10 cellular contexts compared by ENCODE assay signal in the genomic region with DNA sequence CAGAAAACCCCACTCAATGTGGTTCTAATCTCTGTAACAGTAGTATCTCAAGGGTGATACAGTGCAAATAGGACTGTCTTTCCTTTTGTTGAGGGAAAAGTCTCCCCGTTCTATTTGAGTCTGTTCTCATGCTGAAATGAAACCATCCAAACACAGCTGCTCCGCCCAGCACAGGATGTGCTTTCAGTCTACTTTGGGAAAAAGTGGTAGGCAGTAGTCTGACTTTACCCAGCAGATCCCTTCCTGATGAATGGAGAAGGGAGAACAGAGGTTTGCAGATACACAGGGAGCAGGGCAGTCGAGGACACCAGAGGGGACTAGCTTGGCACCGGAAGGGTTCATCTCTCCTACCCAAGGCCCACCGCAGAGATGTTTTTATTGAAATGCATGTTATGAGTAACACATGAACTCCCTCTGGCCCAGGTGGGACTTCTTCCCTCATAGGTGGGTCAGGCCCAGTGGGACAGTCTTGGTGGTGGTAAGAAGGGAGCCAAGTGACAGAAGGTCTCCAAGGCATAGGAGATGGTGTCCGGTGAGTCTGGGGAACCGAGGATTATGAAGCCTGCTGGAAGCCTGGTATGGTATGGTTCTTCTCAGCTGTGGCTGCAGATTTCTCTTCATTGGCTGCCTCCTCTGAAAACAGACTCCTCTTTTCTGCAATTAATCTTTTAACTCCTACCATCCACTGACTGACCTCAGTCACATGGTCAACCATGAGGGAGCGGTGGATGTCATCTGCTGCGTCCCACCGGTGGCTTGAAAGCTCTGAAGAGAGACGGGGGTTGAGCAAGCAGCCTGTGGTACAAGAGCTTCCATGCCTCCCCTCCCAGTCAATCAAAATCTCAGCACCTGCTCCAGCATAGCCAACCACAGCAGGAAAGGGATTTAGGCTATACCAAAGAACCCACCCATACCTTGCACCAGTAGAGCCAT. TPM values are rescaled to one million over a fixed set of nuclear protein-coding genes. Genes with fewer than 3 reads are reported as not detected.
DNase-seq lines count a peak whose midpoint lies in the region; ATAC-seq and TF ChIP-seq lines count a peak whose summit lies in the region.
"Had no signal": no experiment of that assay in that cellular context is flagged by ENCODE, and none has a peak within 500 bp of the region (broad histone marks: within the 10 kb centered on the region; RNA-seq: fewer than 3 reads in every experiment).

No MANE protein-coding gene starts in this region.

- H3K9ac ChIP-seq in neural progenitor cell, result no peak overlapping the region

- peaks cover 77% of the 10 kb centered on the region for H3K4me1 Mint-ChIP-seq in stimulated activated naive CD8-positive, alpha-beta T cell treated with anti-CD3 and anti-CD28 coated beads, Interleukin-15, Interleukin-2, amounts not matched to agents 100 ng/mL and 50 ng/mL, for 24 hours (ENCODE audit: low read depth)
- peaks cover 23% of the 10 kb centered on the region for H3K4me1 Mint-ChIP-seq in neural progenitor cell

- no peak overlapping the region for H3K4me3 Mint-ChIP-seq in stimulated activated naive CD8-positive, alpha-beta T cell treated with anti-CD3 and anti-CD28 coated beads, Interleukin-15, Interleukin-2, amounts not matched to agents 100 ng/mL and 50 ng/mL, for 24 hours
- no peak overlapping the region for H3K4me3 Mint-ChIP-seq in neural progenitor cell
- H3K4me3 Mint-ChIP-seq: activated T-cell treated with anti-CD3 and anti-CD28 coated beads, Interleukin-2, amount 50 U/mL, for 4 hours had no signal

- H3K27me3 ChIP-seq in neural progenitor cell, result no peaks in the 10 kb centered on the region
- H3K27me3 ChIP-seq in ovary, result no peaks in the 10 kb centered on the region

- H3K4me3 ChIP-seq in coronary artery (no peak overlapping the region), neural progenitor cell (no peak overlapping the region), ovary (no peak overlapping the region)

- H3K79me2 ChIP-seq in neural progenitor cell (ENCODE audit: low read depth), result peaks cover 28% of the 10 kb centered on the region

- no peaks in the 10 kb centered on the region for H3K36me3 ChIP-seq in neural progenitor cell
- no peaks in the 10 kb centered on the region for H3K36me3 ChIP-seq in ovary

- peak overlapping the region; percentile 99 for H3K27ac ChIP-seq in coronary artery
- H3K27ac ChIP-seq in neural progenitor cell, result no peak overlapping the region
- H3K27ac ChIP-seq in ovary, result no peak overlapping the region

- TF ChIP-seq EP300 in ovary (IDR thresholded peaks at IDR 0.05), result no peak

- no peaks in the 10 kb centered on the region for H3K9me3 Mint-ChIP-seq in stimulated activated naive CD8-positive, alpha-beta T cell treated with anti-CD3 and anti-CD28 coated beads, Interleukin-15, Interleukin-2, amounts not matched to agents 100 ng/mL and 50 ng/mL, for 24 hours
- H3K9me3 Mint-ChIP-seq in neural progenitor cell, result no peaks in the 10 kb centered on the region
- H3K9me3 Mint-ChIP-seq: activated T-cell treated with anti-CD3 and anti-CD28 coated beads, Interleukin-2, amount 50 U/mL, for 4 hours had no signal

- no peak overlapping the region for H3K4me2 ChIP-seq in neural progenitor cell

- H3K9me3 ChIP-seq in neural progenitor cell (ENCODE audit: low read depth), result no peaks in the 10 kb centered on the region
- no peaks in the 10 kb centered on the region for H3K9me3 ChIP-seq in ovary

- H3K4me1 ChIP-seq in neural progenitor cell (peaks cover 10% of the 10 kb centered on the region), ovary (ENCODE audit: insufficient read depth) (peaks cover 15% of the 10 kb centered on the region)

- no peak overlapping the region for H2AFZ ChIP-seq in neural progenitor cell (replicated peaks)

- no peak for DNase-seq in stimulated activated naive CD8-positive, alpha-beta T cell treated with anti-CD3 and anti-CD28 coated beads, Interleukin-15, Interleukin-2, amounts not matched to agents 100 U/mL and 50 U/mL, for 24 hours
- DNase-seq in coronary artery (ENCODE audit: low spot score) (no peak), neural progenitor cell (ENCODE audit: low spot score) (no peak), NK-92 (lab: John Stamatoyannopoulos, UW; ENCODE audit: unreplicated experiment) (no peak), ovary (no peak)
- DNase-seq: activated T-cell treated with anti-CD3 and anti-CD28 coated beads, Interleukin-2, amount 50 U/mL, for 4 hours; stimulated activated naive CD4-positive, alpha-beta T cell treated with Interleukin-2 at 50 U/mL for 16 hours had no signal

- TF ChIP-seq CTCF in coronary artery (IDR thresholded peaks at IDR 0.05) (no peak), neural progenitor cell (IDR thresholded peaks at IDR 0.05) (no peak), ovary (IDR thresholded peaks at IDR 0.05) (no peak)

- no peak for TF ChIP-seq POLR2A in ovary (IDR thresholded peaks at IDR 0.05)

- 79 to 83% (median 80%) methylated on average over 11 of the region's 11 CpGs for WGBS in ovary, 3 donors

- intact Hi-C loops in ovary (cut with DNase I), result no loop called here

- peaks cover 37% of the 10 kb centered on the region for H3F3A ChIP-seq in neural progenitor cell (ENCODE audit: low read depth)

- no peak for ATAC-seq in stimulated activated naive CD8-positive, alpha-beta T cell treated with anti-CD3 and anti-CD28 coated beads, Interleukin-15, Interleukin-2, amounts not matched to agents 100 U/mL and 50 U/mL, for 24 hours
- ATAC-seq in HG02763 (IDR thresholded peaks at IDR 0.05; ENCODE audit: unreplicated experiment) (no peak), HG02840 (IDR thresholded peaks at IDR 0.05; ENCODE audit: low FRiP score, unreplicated experiment) (no peak)
- ATAC-seq: activated T-cell treated with anti-CD3 and anti-CD28 coated beads, Interleukin-2, amount 50 U/mL, for 4 hours had no signal

- H3K27ac Mint-ChIP-seq in stimulated activated naive CD8-positive, alpha-beta T cell treated with anti-CD3 and anti-CD28 coated beads, Interleukin-15, Interleukin-2, amounts not matched to agents 100 ng/mL and 50 ng/mL, for 24 hours, result peak overlapping the region; percentile 20
- peak overlapping the region; percentile 73 for H3K27ac Mint-ChIP-seq in neural progenitor cell

- H4K20me1 ChIP-seq in neural progenitor cell (ENCODE audit: low read depth), result peaks cover 23% of the 10 kb centered on the region

- H3K36me3 Mint-ChIP-seq in stimulated activated naive CD8-positive, alpha-beta T cell treated with anti-CD3 and anti-CD28 coated beads, Interleukin-15, Interleukin-2, amounts not matched to agents 100 ng/mL and 50 ng/mL, for 24 hours (ENCODE audit: low read depth), result peaks cover 56% of the 10 kb centered on the region
- peaks cover 24% of the 10 kb centered on the region for H3K36me3 Mint-ChIP-seq in neural progenitor cell

- H3K27me3 Mint-ChIP-seq in stimulated activated naive CD8-positive, alpha-beta T cell treated with anti-CD3 and anti-CD28 coated beads, Interleukin-15, Interleukin-2, amounts not matched to agents 100 ng/mL and 50 ng/mL, for 24 hours, result no peaks in the 10 kb centered on the region
- H3K27me3 Mint-ChIP-seq in neural progenitor cell (ENCODE audit: insufficient read depth, low read depth), result peaks cover 5% of the 10 kb centered on the region

RNA-seq across cellular contexts. Expression of gene EIF4EBP3, which starts 3.0 kb away (rescaled TPM):
- 0.53 and 1.1 TPM in 2 replicates for total RNA-seq in neural progenitor cell (ENCODE audit: low replicate concordance)
- total RNA-seq in ovary, result 10 to 100 TPM in 6 of 7 donors, 1 to 10 TPM in 1; 8.6 to 23.6 (median 17.8) TPM
- polyA plus RNA-seq in ovary, result 10 to 100 TPM; 16.0 to 30.2 TPM

RNA-seq across cellular contexts. Expression of gene SRA1, which starts 6.9 kb away (rescaled TPM):
- total RNA-seq in neural progenitor cell (ENCODE audit: low replicate concordance) (16.9 and 26.9 TPM in 2 replicates), ovary (10 to 100 TPM; 11.7 to 34.4 (median 20.1) TPM)
- polyA plus RNA-seq in ovary, result 10 to 100 TPM; 16.9 to 33.2 TPM

RNA-seq across cellular contexts. Expression of gene APBB3, which starts 14.0 kb away (rescaled TPM):
- total RNA-seq in neural progenitor cell (ENCODE audit: low replicate concordance) (20.7 and 23.6 TPM in 2 replicates), ovary (10 to 100 TPM; 33.0 to 47.6 (median 39.5) TPM)
- polyA plus RNA-seq in ovary, result 10 to 100 TPM; 13.1 to 36.1 TPM

RNA-seq across cellular contexts. Expression of gene SLC35A4, which starts 14.2 kb away (rescaled TPM):
- 20.7 and 26.7 TPM in 2 replicates for total RNA-seq in neural progenitor cell (ENCODE audit: low replicate concordance)
- 10 to 100 TPM; 22.3 to 65.7 (median 47.1) TPM for total RNA-seq in ovary
- polyA plus RNA-seq in ovary, result 10 to 100 TPM; 27.1 to 80.2 TPM

Comparison
In these comparisons a context has a peak if more than half of its experiments do, and no peak if none do; other contexts are left out.
1. H3K27ac ChIP-seq: peak in coronary artery (2 of 2); none in neural progenitor cell (single experiment) and ovary (0 of 2).